In the genomic region with DNA sequence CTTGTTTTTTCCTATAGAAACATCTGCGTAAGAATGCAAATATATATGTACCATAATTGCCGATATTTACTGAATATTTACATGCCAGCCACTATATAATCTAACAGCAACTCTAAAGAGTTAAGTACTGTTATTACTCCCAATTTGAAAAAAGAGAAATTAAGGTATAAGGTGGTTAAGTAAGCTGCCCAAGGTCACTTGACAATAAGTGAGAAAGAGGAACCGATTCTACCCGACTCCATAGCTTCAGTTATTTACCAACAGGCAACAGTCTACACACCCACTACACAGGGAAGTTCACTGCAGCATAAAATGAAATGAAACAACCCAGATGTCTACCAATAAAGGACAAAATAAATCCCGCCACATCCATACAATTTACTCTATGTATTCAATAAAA, we compare ENCODE assay signal across 7 cellular contexts. TPM values are rescaled to one million over a fixed set of nuclear protein-coding genes. Genes with fewer than 3 reads are reported as not detected.
A peak's percentile ranks its signal among the peaks of the same experiment; 100 is the strongest.
DNase-seq lines count a peak whose midpoint lies in the region; ATAC-seq and TF ChIP-seq lines count a peak whose summit lies in the region.

No MANE protein-coding gene starts in this region.

- peak; percentile 73 for DNase-seq in GM10266 (ENCODE audit: extremely low spot score)
- peak; percentile 33 for DNase-seq in SKM-1 (lab: John Stamatoyannopoulos, UW; ENCODE audit: unreplicated experiment)
- no peak for DNase-seq in esophagus muscularis mucosa (ENCODE audit: extremely low spot score)
- no peak for DNase-seq in progenitor cell of endocrine pancreas (ENCODE audit: low spot score, unreplicated experiment)
- no peak for DNase-seq in NCI-H187 (lab: John Stamatoyannopoulos, UW)

- no peaks in the 10 kb centered on the region for H3K9me3 ChIP-seq in esophagus muscularis mucosa

- ATAC-seq in GM21381 (IDR thresholded peaks at IDR 0.05; ENCODE audit: unreplicated experiment) (peak; percentile 50), HG03565 (IDR thresholded peaks at IDR 0.05; ENCODE audit: unreplicated experiment) (peak; percentile 64)

- H3K36me3 Mint-ChIP-seq in progenitor cell of endocrine pancreas (ENCODE audit: insufficient read depth), result no peaks in the 10 kb centered on the region

- H3K4me3 ChIP-seq in esophagus muscularis mucosa, result peak overlapping the region; percentile 73 to 89 (median 78)

- intact Hi-C loops in esophagus muscularis mucosa (cut with DNase I), result loop anchor here (5.0 kb wide), 1 partner anchor 120 kb away; a partner anchor contains a TSS

- peaks cover 3% of the 10 kb centered on the region for H3K9me3 Mint-ChIP-seq in progenitor cell of endocrine pancreas (ENCODE audit: low read depth)

- TF ChIP-seq POLR2A in esophagus muscularis mucosa (IDR thresholded peaks at IDR 0.05; ENCODE audit: low read depth), result no peak

- H3K36me3 ChIP-seq in esophagus muscularis mucosa, result no peaks in the 10 kb centered on the region

- no peaks in the 10 kb centered on the region for H3K27me3 Mint-ChIP-seq in progenitor cell of endocrine pancreas

- H3K27ac ChIP-seq in esophagus muscularis mucosa (replicated peaks in 1 of 4), result peak overlapping the region in 2 of 4 donors; percentile 86 to 91

- H3K4me3 Mint-ChIP-seq in progenitor cell of endocrine pancreas (ENCODE audit: low read depth), result peak overlapping the region; percentile 92

- TF ChIP-seq EP300 in esophagus muscularis mucosa (IDR thresholded peaks at IDR 0.05), result no peak

- H3K4me1 Mint-ChIP-seq in progenitor cell of endocrine pancreas (ENCODE audit: low read depth), result peaks cover 8% of the 10 kb centered on the region

- peaks cover 18 to 43% (median 30%) of the 10 kb centered on the region in 4 donors for H3K4me1 ChIP-seq in esophagus muscularis mucosa

- H3K27me3 ChIP-seq in esophagus muscularis mucosa, result no peaks in the 10 kb centered on the region

- TF ChIP-seq CTCF in GM10266 (IDR thresholded peaks at IDR 0.05; ENCODE audit: control insufficient read depth, insufficient read depth, low read depth, missing control alignments), result no peak
- TF ChIP-seq CTCF in esophagus muscularis mucosa (IDR thresholded peaks at IDR 0.05), result no peak
- TF ChIP-seq CTCF in progenitor cell of endocrine pancreas (IDR thresholded peaks at IDR 0.05; ENCODE audit: unreplicated experiment), result no peak

- peak overlapping the region; percentile 49 for H3K27ac Mint-ChIP-seq in progenitor cell of endocrine pancreas

- 27% methylated on average over 5 of the region's 5 CpGs for WGBS in esophagus muscularis mucosa

RNA-seq across cellular contexts. Expression of a gene that starts 1.1 kb away (rescaled TPM):
- total RNA-seq in esophagus muscularis mucosa (10 to 100 TPM; 10.8 to 20.8 (median 12.7) TPM), progenitor cell of endocrine pancreas (39.7 and 40.4 TPM in 2 replicates)

Comparison
In these comparisons a context has a peak if more than half of its experiments do, and no peak if none do; other contexts are left out.
1. DNase-seq: peak in GM10266 (single experiment) and SKM-1 (single experiment); none in esophagus muscularis mucosa (single experiment), progenitor cell of endocrine pancreas (single experiment) and NCI-H187 (0 of 2).